In genomic region chr2:231710751-231711676, GRCh38 we compare ENCODE assay signal across 8 cellular contexts. TPM values are rescaled to one million over a fixed set of nuclear protein-coding genes. Genes with fewer than 3 reads are reported as not detected.
DNase-seq lines count a peak whose midpoint lies in the region; TF ChIP-seq lines count a peak whose summit lies in the region.

No MANE protein-coding gene starts in this region.

- TF ChIP-seq POLR2A in tibial nerve (IDR thresholded peaks at IDR 0.05): no peak

- H3K9me3 ChIP-seq in PC-9 (ENCODE audit: insufficient read depth, low read depth): no peaks in the 10 kb centered on the region
- H3K9me3 ChIP-seq in tibial nerve: no peaks in the 10 kb centered on the region

- DNase-seq in NCI-H2227 (lab: John Stamatoyannopoulos, UW; ENCODE audit: unreplicated experiment) (peak; percentile 46), NCI-H2227 treated with DMSO at 0.1 percent for 48 hours (lab: John Stamatoyannopoulos, UW) (no peak), PC-9 (peak in 1 of 2 experiments; percentile 27), chondrocyte (ENCODE audit: low spot score) (no peak), medulla oblongata (ENCODE audit: extremely low spot score) (peak; percentile 55), tibial nerve (ENCODE audit: low spot score in 2 of 2) (no peak), SW480 (ENCODE audit: low spot score) (no peak), NCI-H2171 (lab: John Stamatoyannopoulos, UW) (no peak)

- H3K4me1 ChIP-seq in PC-9 (replicated peaks; ENCODE audit: insufficient read depth) (peaks cover 20% of the 10 kb centered on the region), tibial nerve (peaks cover 0 to 50% (median 30%) of the 10 kb centered on the region in 4 donors)

- H3K27me3 Mint-ChIP-seq in chondrocyte (ENCODE audit: low read depth): no peaks in the 10 kb centered on the region

- peaks cover 35% of the 10 kb centered on the region for H4K20me1 ChIP-seq in PC-9 (ENCODE audit: insufficient read depth)

- intact Hi-C loops in PC-9 (cut with micrococcal nuclease; ENCODE audit: unreplicated experiment): loop anchor here (10.0 kb wide), 1 partner anchor 246 kb away; the partner anchor contains the start of gene NCL

- H3K27ac ChIP-seq in PC-9 (peak overlapping the region; percentile 46), tibial nerve (peak overlapping the region; percentile 93 to 100 (median 100))

- peak overlapping the region; percentile 97 for H3K4me2 ChIP-seq in PC-9

- no peaks in the 10 kb centered on the region for H3K9me3 Mint-ChIP-seq in chondrocyte (ENCODE audit: low read depth)

- H3K27me3 ChIP-seq in PC-9 (ENCODE audit: insufficient read depth, low read depth) (no peaks in the 10 kb centered on the region), tibial nerve (no peaks in the 10 kb centered on the region)

- no TSS peak for BruUV-seq in PC-9 (replicated peaks; lab: Mats Ljungman, UMichigan)

- 3 to 5% methylated on average over 40 to 44 of the region's 48 CpGs for WGBS in tibial nerve, 2 donors

- H3K36me3 Mint-ChIP-seq in chondrocyte (ENCODE audit: low read depth): peaks cover 14% of the 10 kb centered on the region

- H3K27ac Mint-ChIP-seq in chondrocyte (ENCODE audit: unreplicated experiment): peak overlapping the region; percentile 87

- H3K4me1 Mint-ChIP-seq in chondrocyte (ENCODE audit: low read depth): peaks cover 37% of the 10 kb centered on the region

- CTCF ChIA-PET in PC-9 (lab: Charles Lee): no interaction called here

- H3K36me3 ChIP-seq in PC-9 (ENCODE audit: low read depth) (peaks cover 18% of the 10 kb centered on the region), tibial nerve (peaks cover 0 to 27% (median 6%) of the 10 kb centered on the region in 3 donors)

- H3F3A ChIP-seq in PC-9 (ENCODE audit: insufficient read depth, low read depth): peaks cover 51% of the 10 kb centered on the region

- no peak overlapping the region for H2AFZ ChIP-seq in PC-9

- H3K79me2 ChIP-seq in PC-9 (ENCODE audit: low read depth): peaks cover 50% of the 10 kb centered on the region

- TF ChIP-seq CTCF in PC-9 (conservative IDR thresholded peaks at IDR 0.05) (no peak), chondrocyte (IDR thresholded peaks at IDR 0.05) (peak; percentile 4), tibial nerve (IDR thresholded peaks at IDR 0.05) (no peak)

- POLR2A ChIA-PET in PC-9 (lab: Charles Lee; ENCODE audit: unreplicated experiment): no interaction called here

- H3K4me3 ChIP-seq in PC-9: peak overlapping the region; percentile 100
- H3K4me3 ChIP-seq in tibial nerve: peak overlapping the region; percentile 92 to 98 (median 96)

- no peak for TF ChIP-seq EP300 in tibial nerve (IDR thresholded peaks at IDR 0.05)

- no peaks in the 10 kb centered on the region for H3K9me2 ChIP-seq in PC-9 (ENCODE audit: insufficient read depth)

- H3K4me3 Mint-ChIP-seq in chondrocyte (ENCODE audit: unreplicated experiment): peak overlapping the region; percentile 86

RNA-seq across cellular contexts. Expression of gene PTMA, which starts 2.7 kb away (rescaled TPM):
- total RNA-seq in PC-9 (2021) (1,200 and 1,260 TPM in 2 replicates), chondrocyte (391 to 435 TPM (median 409 TPM) in 3 replicates), tibial nerve (1,000 to 10,000 TPM in 1 of 4 donors, 100 to 1,000 TPM in 3; 622 to 1,472 (median 817) TPM)

Comparison
In these comparisons a context has a peak if more than half of its experiments do, and no peak if none do; other contexts are left out.
1. DNase-seq: peak in NCI-H2227 (single experiment) and medulla oblongata (single experiment); none in NCI-H2227 treated with DMSO at 0.1 percent for 48 hours (single experiment), chondrocyte (single experiment), tibial nerve (0 of 2), SW480 (single experiment) and NCI-H2171 (single experiment).